Comparison of ENCODE assay signal across 24 cellular contexts in genomic region chr5:6832272-6832671, GRCh38.
"Had no signal": no experiment of that assay in that cellular context is flagged by ENCODE, and none has a peak within 500 bp of the region (broad histone marks: within the 10 kb centered on the region; RNA-seq: fewer than 3 reads in every experiment).

No MANE protein-coding gene starts in this region.

- H2AFZ ChIP-seq: neural progenitor cell had no signal

- H3K4me3 Mint-ChIP-seq: activated CD4-positive, alpha-beta T cell treated with anti-CD3 and anti-CD28 coated beads for 36 hours; activated naive CD4-positive, alpha-beta T cell treated with anti-CD3 and anti-CD28 coated beads, Interleukin-2, amount 50 U/mL, for 24 hours; activated T-cell treated with anti-CD3 and anti-CD28 coated beads, Interleukin-2, amount 50 U/mL, for 72 hours; dendritic cell treated with granulocyte-macrophage colony-stimulating factor and Interleukin-4, amounts not matched to agents 40 ng/mL and 50 ng/mL, for 4 days; naive thymus-derived CD8-positive, alpha-beta T cell; neural progenitor cell; T-cell; WTC11 had no signal

- H3K36me3 ChIP-seq: adrenal gland, ascending aorta, brain microvascular endothelial cell, neural progenitor cell, sigmoid colon, spleen, thoracic aorta, upper lobe of left lung had no signal

- H3K27ac Mint-ChIP-seq: activated CD4-positive, alpha-beta T cell treated with anti-CD3 and anti-CD28 coated beads for 36 hours; activated naive CD4-positive, alpha-beta T cell treated with anti-CD3 and anti-CD28 coated beads, Interleukin-2, amount 50 U/mL, for 24 hours; activated T-cell treated with anti-CD3 and anti-CD28 coated beads, Interleukin-2, amount 50 U/mL, for 72 hours; dendritic cell treated with granulocyte-macrophage colony-stimulating factor and Interleukin-4, amounts not matched to agents 40 ng/mL and 50 ng/mL, for 4 days; naive thymus-derived CD8-positive, alpha-beta T cell; neural progenitor cell; T-cell; WTC11 had no signal

- H3K4me1 ChIP-seq: adrenal gland, neural progenitor cell had no signal

- H3K27me3 Mint-ChIP-seq: activated naive CD4-positive, alpha-beta T cell treated with anti-CD3 and anti-CD28 coated beads, Interleukin-2, amount 50 U/mL, for 24 hours; dendritic cell treated with granulocyte-macrophage colony-stimulating factor and Interleukin-4, amounts not matched to agents 40 ng/mL and 50 ng/mL, for 4 days; T-cell had no signal

- H3K36me3 Mint-ChIP-seq: activated naive CD4-positive, alpha-beta T cell treated with anti-CD3 and anti-CD28 coated beads, Interleukin-2, amount 50 U/mL, for 24 hours; naive thymus-derived CD8-positive, alpha-beta T cell; neural progenitor cell; T-cell had no signal

- DNase-seq: activated CD4-positive, alpha-beta memory T cell treated with anti-CD3 and anti-CD28 coated beads, Interleukin-2, amount 10 ng/mL, durations not matched to agents 7 days and 5 days; activated CD4-positive, alpha-beta T cell treated with anti-CD3 and anti-CD28 coated beads for 36 hours; activated effector memory CD4-positive, alpha-beta T cell treated with Interleukin-2 at 50 U/mL for 16 hours; activated T-cell treated with anti-CD3 and anti-CD28 coated beads, Interleukin-2, amount 50 U/mL, for 72 hours; adrenal gland; brain microvascular endothelial cell; effector CD4-positive, alpha-beta T cell; foreskin fibroblast; naive thymus-derived CD8-positive, alpha-beta T cell; posterior cingulate gyrus; sigmoid colon; spleen; stimulated activated CD4-positive, alpha-beta T cell treated with anti-CD3 and anti-CD28 coated beads, Interleukin-4, amount 100 ng/mL, for 1 hour; stimulated activated naive CD4-positive, alpha-beta T cell treated with Interleukin-2 at 50 U/mL for 16 hours; T-cell; T-helper 9 cell; upper lobe of left lung had no signal

- H3K4me2 ChIP-seq: neural progenitor cell had no signal

- H3K4me1 Mint-ChIP-seq: WTC11 had no signal

- H3K27ac ChIP-seq: adrenal gland, brain microvascular endothelial cell, neural progenitor cell, sigmoid colon, spleen, upper lobe of left lung had no signal

- H3K27me3 ChIP-seq: adrenal gland, ascending aorta, brain microvascular endothelial cell, neural progenitor cell, sigmoid colon, spleen, upper lobe of left lung had no signal

- H3K9ac ChIP-seq: neural progenitor cell had no signal

- H3K9me3 ChIP-seq: adrenal gland, ascending aorta, sigmoid colon, thoracic aorta, upper lobe of left lung had no signal

- ATAC-seq: activated CD4-positive, alpha-beta T cell treated with anti-CD3 and anti-CD28 coated beads for 36 hours; activated T-cell treated with anti-CD3 and anti-CD28 coated beads, Interleukin-2, amount 50 U/mL, for 72 hours; naive thymus-derived CD8-positive, alpha-beta T cell; T-cell; WTC11 had no signal

- H3K4me3 ChIP-seq: adrenal gland, ascending aorta, lung, neural progenitor cell, sigmoid colon, spleen, thoracic aorta, upper lobe of left lung had no signal

- H3K9me3 Mint-ChIP-seq: activated naive CD4-positive, alpha-beta T cell treated with anti-CD3 and anti-CD28 coated beads, Interleukin-2, amount 50 U/mL, for 24 hours had no signal
